26 cellular contexts compared by ENCODE assay signal in the genomic region with DNA sequence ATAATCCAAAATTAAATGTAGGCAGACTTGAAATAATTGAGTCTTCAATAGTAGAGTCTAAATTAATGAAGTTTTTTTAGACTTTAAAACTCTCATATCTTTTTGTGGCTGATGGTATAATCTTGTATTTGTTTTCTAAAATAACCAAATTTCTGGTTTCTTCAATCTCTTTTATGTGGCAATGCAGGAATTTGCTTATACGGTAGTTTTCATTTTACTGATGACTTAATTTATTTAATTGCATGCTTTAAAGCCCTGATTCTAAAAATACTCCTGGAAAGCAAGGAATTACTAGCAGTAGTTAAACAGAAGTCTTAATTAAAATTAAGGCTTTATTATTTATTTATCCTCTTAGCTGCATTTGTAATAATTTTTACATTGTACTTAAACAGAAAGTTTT.
"Had no signal": no experiment of that assay in that cellular context is flagged by ENCODE, and none has a peak within 500 bp of the region (broad histone marks: within the 10 kb centered on the region; RNA-seq: fewer than 3 reads in every experiment).

No MANE protein-coding gene starts in this region.

- H3K27ac ChIP-seq: colonic mucosa, ovary, psoas muscle, thoracic aorta, tibial nerve had no signal

- H3K27ac Mint-ChIP-seq: dendritic cell treated with granulocyte-macrophage colony-stimulating factor and Interleukin-4, amounts not matched to agents 40 ng/mL and 50 ng/mL, for 4 days; mesothelial cell of epicardium; naive B cell; natural killer cell treated with Interleukin-12 subunit alpha and Interleukin-12 subunit beta and Interleukin-15 and Interleukin-18, amount 100 ng/mL, for 72 hours; stimulated activated naive B cell treated with anti-CD40 and anti-IgM and Interleukin-4, amounts not matched to agents 10 μg/mL and 1 μg/mL and 100 μg/mL, for 72 hours; stimulated activated naive CD8-positive, alpha-beta T cell treated with anti-CD3 and anti-CD28 coated beads, Interleukin-15, Interleukin-2, amounts not matched to agents 100 ng/mL and 50 ng/mL, for 24 hours had no signal

- H3K27me3 ChIP-seq: colonic mucosa, esophagus squamous epithelium, ovary, tibial nerve, upper lobe of left lung, uterus had no signal

- H3K27me3 Mint-ChIP-seq: dendritic cell treated with granulocyte-macrophage colony-stimulating factor and Interleukin-4, amounts not matched to agents 40 ng/mL and 50 ng/mL, for 4 days; naive B cell; natural killer cell treated with Interleukin-12 subunit alpha and Interleukin-12 subunit beta and Interleukin-15 and Interleukin-18, amount 100 ng/mL, for 72 hours; stimulated activated naive B cell treated with anti-CD40 and anti-IgM and Interleukin-4, amounts not matched to agents 10 μg/mL and 1 μg/mL and 100 μg/mL, for 72 hours; stimulated activated naive CD8-positive, alpha-beta T cell treated with anti-CD3 and anti-CD28 coated beads, Interleukin-15, Interleukin-2, amounts not matched to agents 100 ng/mL and 50 ng/mL, for 24 hours had no signal

- H3K9me3 Mint-ChIP-seq: dendritic cell treated with granulocyte-macrophage colony-stimulating factor and Interleukin-4, amounts not matched to agents 40 ng/mL and 50 ng/mL, for 4 days; endodermal cell; mesothelial cell of epicardium; naive B cell; natural killer cell treated with Interleukin-12 subunit alpha and Interleukin-12 subunit beta and Interleukin-15 and Interleukin-18, amount 100 ng/mL, for 72 hours; stimulated activated naive B cell treated with anti-CD40 and anti-IgM and Interleukin-4, amounts not matched to agents 10 μg/mL and 1 μg/mL and 100 μg/mL, for 72 hours; stimulated activated naive CD8-positive, alpha-beta T cell treated with anti-CD3 and anti-CD28 coated beads, Interleukin-15, Interleukin-2, amounts not matched to agents 100 ng/mL and 50 ng/mL, for 24 hours had no signal

- DNase-seq: colonic mucosa; effector CD8-positive, alpha-beta T cell; endodermal cell; esophagus squamous epithelium; foreskin melanocyte; kidney; mucosa of descending colon; naive B cell; nucleus accumbens; ovary; posterior cingulate gyrus; psoas muscle; right cardiac atrium; stimulated activated CD4-positive, alpha-beta T cell treated with anti-CD3 and anti-CD28 coated beads, Interleukin-15, amount 100 ng/mL, for 24 hours; stimulated activated CD4-positive, alpha-beta T cell treated with anti-CD3 and anti-CD28 coated beads, Interleukin-2, amount 100 ng/mL, for 48 hours; stimulated activated naive B cell treated with anti-CD40 and anti-IgM and Interleukin-4, amounts not matched to agents 10 μg/mL and 1 μg/mL and 100 μg/mL, for 72 hours; upper lobe of left lung; uterus had no signal

- H3K36me3 ChIP-seq: colonic mucosa, ovary, thoracic aorta, uterus had no signal

- H3K4me1 ChIP-seq: uterus had no signal

- ATAC-seq: mucosa of descending colon; natural killer cell treated with Interleukin-12 subunit alpha and Interleukin-12 subunit beta and Interleukin-15 and Interleukin-18, amount 100 ng/mL, for 72 hours; psoas muscle; right cardiac atrium; stimulated activated naive B cell treated with anti-CD40 and anti-IgM and Interleukin-4, amounts not matched to agents 10 μg/mL and 1 μg/mL and 100 μg/mL, for 72 hours had no signal

- H3K4me3 Mint-ChIP-seq: dendritic cell treated with granulocyte-macrophage colony-stimulating factor and Interleukin-4, amounts not matched to agents 40 ng/mL and 50 ng/mL, for 4 days; endodermal cell; mesothelial cell of epicardium; naive B cell; natural killer cell treated with Interleukin-12 subunit alpha and Interleukin-12 subunit beta and Interleukin-15 and Interleukin-18, amount 100 ng/mL, for 72 hours; stimulated activated naive B cell treated with anti-CD40 and anti-IgM and Interleukin-4, amounts not matched to agents 10 μg/mL and 1 μg/mL and 100 μg/mL, for 72 hours; stimulated activated naive CD8-positive, alpha-beta T cell treated with anti-CD3 and anti-CD28 coated beads, Interleukin-15, Interleukin-2, amounts not matched to agents 100 ng/mL and 50 ng/mL, for 24 hours had no signal

- FAIRE-seq: endothelial cell of umbilical vein, kidney had no signal

- H3K9me3 ChIP-seq: colonic mucosa, esophagus squamous epithelium, mucosa of descending colon, ovary, psoas muscle, thoracic aorta, tibial nerve, upper lobe of left lung, uterus had no signal

- H3K4me3 ChIP-seq: colonic mucosa, esophagus squamous epithelium, mucosa of descending colon, ovary, psoas muscle, skin epidermis, thoracic aorta, tibial nerve, upper lobe of left lung, uterus had no signal
